In genomic region chr3:111967651-111968274, GRCh38 we compare ENCODE assay signal across 8 cellular contexts. TPM values are rescaled to one million over a fixed set of nuclear protein-coding genes. Genes with fewer than 3 reads are reported as not detected.
A peak's percentile ranks its signal among the peaks of the same experiment; 100 is the strongest.
DNase-seq lines count a peak whose midpoint lies in the region; FAIRE-seq and TF ChIP-seq lines count a peak whose summit lies in the region.

No MANE protein-coding gene starts in this region.

- H3F3A ChIP-seq in Loucy (ENCODE audit: low read depth), result no peaks in the 10 kb centered on the region

- FAIRE-seq in H54 (lab: Jason Lieb, UNC), result peak; percentile 90

- no peaks in the 10 kb centered on the region for H3K27me3 ChIP-seq in Loucy (ENCODE audit: insufficient read depth, low read length, poor library complexity, severe bottlenecking)

- peak overlapping the region; percentile 61 for H3K4me2 ChIP-seq in Loucy (ENCODE audit: low read depth, low read length, poor library complexity, severe bottlenecking)

- peak overlapping the region; percentile 28 for H3K9ac ChIP-seq in Loucy (ENCODE audit: low read depth, low read length, poor library complexity, severe bottlenecking)

- peak overlapping the region; percentile 70 for H2AFZ ChIP-seq in Loucy (ENCODE audit: low read length)

- H3K4me1 ChIP-seq in Loucy (ENCODE audit: insufficient read depth, low read length, poor library complexity, severe bottlenecking), result peaks cover 8% of the 10 kb centered on the region

- H3K4me3 ChIP-seq in Loucy (ENCODE audit: low read length, poor library complexity, severe bottlenecking) (peak overlapping the region; percentile 31), fibroblast of villous mesenchyme (ENCODE audit: low read depth, low read length) (no peak overlapping the region)

- TF ChIP-seq CTCF in Loucy (conservative IDR thresholded peaks at IDR 0.05; ENCODE audit: low read length), result peak; percentile 90
- TF ChIP-seq CTCF in fibroblast of villous mesenchyme (IDR thresholded peaks at IDR 0.05; ENCODE audit: insufficient read depth, low read depth, low read length), result peak; percentile 89

- H3K9me2 ChIP-seq in Loucy (replicated peaks; ENCODE audit: low read depth, low read length), result no peaks in the 10 kb centered on the region

- no peaks in the 10 kb centered on the region for H4K20me1 ChIP-seq in Loucy (ENCODE audit: insufficient read depth, low read length, poor library complexity, severe bottlenecking)

- no peak for TF ChIP-seq POLR2A in H54 (IDR thresholded peaks at IDR 0.05; ENCODE audit: low read depth, low read length)

- no peaks in the 10 kb centered on the region for H3K79me2 ChIP-seq in Loucy (ENCODE audit: insufficient read depth, low read length)

- H3K9me3 ChIP-seq in Loucy (ENCODE audit: insufficient read depth, low read depth, low read length), result no peaks in the 10 kb centered on the region

- DNase-seq in ELF-1 (ENCODE audit: low read depth, low spot score), result peak; percentile 86
- peak; percentile 5 for DNase-seq in H54 (ENCODE audit: insufficient read length, low spot score)
- peak; percentile 81 for DNase-seq in RPMI8226
- peak; percentile 56 to 65 for DNase-seq in activated T-helper 1 cell treated with anti-CD3 and anti-CD28 coated beads, Interleukin-2, amount 50 U/mL, for 16 hours (ENCODE audit: low read depth in 1 of 2, low spot score in 1 of 2)
- peak; percentile 82 for DNase-seq in fibroblast of villous mesenchyme (ENCODE audit: low read depth)
- peak in 54 of 56 donors; percentile 7 to 91 (median 54) for DNase-seq in nucleus accumbens (lab: John Stamatoyannopoulos, UW)
- DNase-seq in superior temporal gyrus (ENCODE audit: extremely low spot score), result peak; percentile 95

- H3K36me3 ChIP-seq in Loucy (ENCODE audit: insufficient read depth, low read length), result no peaks in the 10 kb centered on the region

RNA-seq across cellular contexts. Expression of gene ABHD10, which starts 11.1 kb away (rescaled TPM):
- total RNA-seq in fibroblast of villous mesenchyme, result 20.3 and 38.0 TPM in 2 replicates

RNA-seq across cellular contexts. Expression of gene TAGLN3, which starts 31.0 kb away (rescaled TPM):
- total RNA-seq in fibroblast of villous mesenchyme, result under 0.01 TPM in 1 of 2 replicates, not detected in the other

Comparison
In these comparisons a context has a peak if more than half of its experiments do, and no peak if none do; other contexts are left out.
1. DNase-seq: peak in every context shown above with its lines; median percentile 95 in superior temporal gyrus; 86 in ELF-1; 82 in fibroblast of villous mesenchyme; 81 in RPMI8226; 60 in activated T-helper 1 cell treated with anti-CD3 and anti-CD28 coated beads, Interleukin-2, amount 50 U/mL, for 16 hours; 54 in nucleus accumbens; 5 in H54.